1 cellular context compared by ENCODE assay signal in genomic region chrX:123962794-123963373, GRCh38.
A peak's percentile ranks its signal among the peaks of the same experiment; 100 is the strongest.
TF ChIP-seq lines count a peak whose summit lies in the region.

No MANE protein-coding gene starts in this region.

TF ChIP-seq in HepG2, 621 proteins besides CTCF, POLR2A, EP300 and RAD21 (continued from another document):
- TF ChIP-seq RNF219 (CRISPR knock-in tag; IDR thresholded peaks at IDR 0.05), result no peak
- peak; percentile 44; the same call in 1 of the 2 replicates for TF ChIP-seq RFXAP (CRISPR knock-in tag; IDR thresholded peaks at IDR 0.05; ENCODE audit: borderline replicate concordance)
- no peak for TF ChIP-seq HDAC6 (IDR thresholded peaks at IDR 0.05; ENCODE audit: low read depth, low read length)
- TF ChIP-seq, protein P1, sequence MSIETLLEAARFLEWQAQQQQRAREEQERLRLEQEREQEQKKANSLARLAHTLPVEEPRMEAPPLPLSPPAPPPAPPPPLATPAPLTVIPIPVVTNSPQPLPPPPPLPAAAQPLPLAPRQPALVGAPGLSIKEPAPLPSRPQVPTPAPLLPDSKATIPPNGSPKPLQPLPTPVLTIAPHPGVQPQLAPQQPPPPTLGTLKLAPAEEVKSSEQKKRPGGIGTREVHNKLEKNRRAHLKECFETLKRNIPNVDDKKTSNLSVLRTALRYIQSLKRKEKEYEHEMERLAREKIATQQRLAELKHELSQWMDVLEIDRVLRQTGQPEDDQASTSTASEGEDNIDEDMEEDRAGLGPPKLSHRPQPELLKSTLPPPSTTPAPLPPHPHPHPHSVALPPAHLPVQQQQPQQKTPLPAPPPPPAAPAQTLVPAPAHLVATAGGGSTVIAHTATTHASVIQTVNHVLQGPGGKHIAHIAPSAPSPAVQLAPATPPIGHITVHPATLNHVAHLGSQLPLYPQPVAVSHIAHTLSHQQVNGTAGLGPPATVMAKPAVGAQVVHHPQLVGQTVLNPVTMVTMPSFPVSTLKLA (IDR thresholded peaks at IDR 0.05), result no peak
- no peak for TF ChIP-seq TFAP4 (IDR thresholded peaks at IDR 0.05; ENCODE audit: borderline replicate concordance, low read depth)
- peak; percentile 50 for TF ChIP-seq POLR2AphosphoS5 (IDR thresholded peaks at IDR 0.05; ENCODE audit: low read depth, low read length)
- TF ChIP-seq HMG20A (CRISPR knock-in tag; IDR thresholded peaks at IDR 0.05; ENCODE audit: borderline replicate concordance), result no peak
- no peak for TF ChIP-seq ZNF841 (CRISPR knock-in tag; IDR thresholded peaks at IDR 0.05; ENCODE audit: borderline replicate concordance)
- no peak for TF ChIP-seq DNMT3B (CRISPR knock-in tag; conservative IDR thresholded peaks at IDR 0.05)
- peak; percentile 71; the same call in 1 of the 2 replicates for TF ChIP-seq MAZ (IDR thresholded peaks at IDR 0.05; ENCODE audit: borderline replicate concordance, low read depth, low read length)
- 0 out of 2 replicates have a peak, but pooled peaks have one; percentile 41 for TF ChIP-seq MAZ (CRISPR knock-in tag; IDR thresholded peaks at IDR 0.05; ENCODE audit: low read depth)
- TF ChIP-seq ZNF512B (CRISPR knock-in tag; IDR thresholded peaks at IDR 0.05; ENCODE audit: borderline replicate concordance), result no peak
- TF ChIP-seq KAT8 (CRISPR knock-in tag; IDR thresholded peaks at IDR 0.05), result 0 out of 2 replicates have a peak, but pooled peaks have one; percentile 26
- TF ChIP-seq, protein P2, sequence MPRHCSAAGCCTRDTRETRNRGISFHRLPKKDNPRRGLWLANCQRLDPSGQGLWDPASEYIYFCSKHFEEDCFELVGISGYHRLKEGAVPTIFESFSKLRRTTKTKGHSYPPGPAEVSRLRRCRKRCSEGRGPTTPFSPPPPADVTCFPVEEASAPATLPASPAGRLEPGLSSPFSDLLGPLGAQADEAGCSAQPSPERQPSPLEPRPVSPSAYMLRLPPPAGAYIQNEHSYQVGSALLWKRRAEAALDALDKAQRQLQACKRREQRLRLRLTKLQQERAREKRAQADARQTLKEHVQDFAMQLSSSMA (CRISPR knock-in tag; IDR thresholded peaks at IDR 0.05), result no peak
- TF ChIP-seq POLR2AphosphoS2 (IDR thresholded peaks at IDR 0.05; ENCODE audit: low read depth, low read length), result no peak
- TF ChIP-seq RFX5 (IDR thresholded peaks at IDR 0.05; ENCODE audit: low read depth, low read length), result no peak
- TF ChIP-seq RXRA (CRISPR knock-in tag; IDR thresholded peaks at IDR 0.05), result no peak
- no peak for TF ChIP-seq ZNF615 (CRISPR knock-in tag; IDR thresholded peaks at IDR 0.05; ENCODE audit: borderline replicate concordance)
- TF ChIP-seq KLF15 (CRISPR knock-in tag; IDR thresholded peaks at IDR 0.05; ENCODE audit: borderline replicate concordance), result no peak
- peak; percentile 31 for TF ChIP-seq ASH2L (IDR thresholded peaks at IDR 0.05; ENCODE audit: insufficient read length, low read depth, low read length)
- TF ChIP-seq ZNF772 (CRISPR knock-in tag; IDR thresholded peaks at IDR 0.05), result no peak
- TF ChIP-seq PITX1 (CRISPR knock-in tag; IDR thresholded peaks at IDR 0.05), result no peak
- peak; percentile 36; the same call in 1 of the 2 replicates for TF ChIP-seq TBX2 (CRISPR knock-in tag; IDR thresholded peaks at IDR 0.05; ENCODE audit: borderline replicate concordance)
- no peak for TF ChIP-seq MYNN (CRISPR knock-in tag; IDR thresholded peaks at IDR 0.05; ENCODE audit: low read depth)
- peak; percentile 14 to 41; a peak in 2 of 4 replicates for TF ChIP-seq MAFK (conservative IDR thresholded peaks at IDR 0.05 in 1 of 2, IDR thresholded peaks at IDR 0.05 in 1 of 2; ENCODE audit: low read length in 2 of 2)
- no peak for TF ChIP-seq RBM39 (IDR thresholded peaks at IDR 0.05; ENCODE audit: low read depth, low read length, poor library complexity, severe bottlenecking)
- no peak for TF ChIP-seq PPARG (CRISPR knock-in tag; conservative IDR thresholded peaks at IDR 0.05)
- 0 out of 2 replicates have a peak, but pooled peaks have one; percentile 23 for TF ChIP-seq ZNF614 (CRISPR knock-in tag; IDR thresholded peaks at IDR 0.05; ENCODE audit: borderline replicate concordance)
- no peak for TF ChIP-seq ZNF83 (CRISPR knock-in tag; IDR thresholded peaks at IDR 0.05; ENCODE audit: borderline replicate concordance)
- TF ChIP-seq FOSL2 (CRISPR knock-in tag; IDR thresholded peaks at IDR 0.05), result peak; percentile 65
- TF ChIP-seq TARDBP (CRISPR knock-in tag; IDR thresholded peaks at IDR 0.05), result peak; percentile 61; the same call in 1 of the 2 replicates
- 0 out of 2 replicates have a peak, but pooled peaks have one; percentile 10 for TF ChIP-seq FOXA3 (CRISPR knock-in tag; IDR thresholded peaks at IDR 0.05)
- TF ChIP-seq PRMT3 (CRISPR knock-in tag; IDR thresholded peaks at IDR 0.05; ENCODE audit: borderline replicate concordance, low read depth), result no peak
- TF ChIP-seq, protein P3, sequence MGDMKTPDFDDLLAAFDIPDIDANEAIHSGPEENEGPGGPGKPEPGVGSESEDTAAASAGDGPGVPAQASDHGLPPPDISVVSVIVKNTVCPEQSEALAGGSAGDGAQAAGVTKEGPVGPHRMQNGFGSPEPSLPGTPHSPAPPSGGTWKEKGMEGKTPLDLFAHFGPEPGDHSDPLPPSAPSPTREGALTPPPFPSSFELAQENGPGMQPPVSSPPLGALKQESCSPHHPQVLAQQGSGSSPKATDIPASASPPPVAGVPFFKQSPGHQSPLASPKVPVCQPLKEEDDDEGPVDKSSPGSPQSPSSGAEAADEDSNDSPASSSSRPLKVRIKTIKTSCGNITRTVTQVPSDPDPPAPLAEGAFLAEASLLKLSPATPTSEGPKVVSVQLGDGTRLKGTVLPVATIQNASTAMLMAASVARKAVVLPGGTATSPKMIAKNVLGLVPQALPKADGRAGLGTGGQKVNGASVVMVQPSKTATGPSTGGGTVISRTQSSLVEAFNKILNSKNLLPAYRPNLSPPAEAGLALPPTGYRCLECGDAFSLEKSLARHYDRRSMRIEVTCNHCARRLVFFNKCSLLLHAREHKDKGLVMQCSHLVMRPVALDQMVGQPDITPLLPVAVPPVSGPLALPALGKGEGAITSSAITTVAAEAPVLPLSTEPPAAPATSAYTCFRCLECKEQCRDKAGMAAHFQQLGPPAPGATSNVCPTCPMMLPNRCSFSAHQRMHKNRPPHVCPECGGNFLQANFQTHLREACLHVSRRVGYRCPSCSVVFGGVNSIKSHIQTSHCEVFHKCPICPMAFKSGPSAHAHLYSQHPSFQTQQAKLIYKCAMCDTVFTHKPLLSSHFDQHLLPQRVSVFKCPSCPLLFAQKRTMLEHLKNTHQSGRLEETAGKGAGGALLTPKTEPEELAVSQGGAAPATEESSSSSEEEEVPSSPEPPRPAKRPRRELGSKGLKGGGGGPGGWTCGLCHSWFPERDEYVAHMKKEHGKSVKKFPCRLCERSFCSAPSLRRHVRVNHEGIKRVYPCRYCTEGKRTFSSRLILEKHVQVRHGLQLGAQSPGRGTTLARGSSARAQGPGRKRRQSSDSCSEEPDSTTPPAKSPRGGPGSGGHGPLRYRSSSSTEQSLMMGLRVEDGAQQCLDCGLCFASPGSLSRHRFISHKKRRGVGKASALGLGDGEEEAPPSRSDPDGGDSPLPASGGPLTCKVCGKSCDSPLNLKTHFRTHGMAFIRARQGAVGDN (CRISPR knock-in tag; IDR thresholded peaks at IDR 0.05), result peak; percentile 56
- TF ChIP-seq DRAP1 (CRISPR knock-in tag; IDR thresholded peaks at IDR 0.05), result peak; percentile 60
- no peak for TF ChIP-seq ATM (IDR thresholded peaks at IDR 0.05; ENCODE audit: borderline replicate concordance)
- TF ChIP-seq FOSL1 (CRISPR knock-in tag; IDR thresholded peaks at IDR 0.05; ENCODE audit: borderline replicate concordance), result no peak
